12 cellular contexts compared by ENCODE assay signal in genomic region chr12:99253068-99253467, GRCh38.
A peak's percentile ranks its signal among the peaks of the same experiment; 100 is the strongest.
DNase-seq lines count a peak whose midpoint lies in the region; ATAC-seq and TF ChIP-seq lines count a peak whose summit lies in the region.
"Had no signal": no experiment of that assay in that cellular context is flagged by ENCODE, and none has a peak within 500 bp of the region (broad histone marks: within the 10 kb centered on the region; RNA-seq: fewer than 3 reads in every experiment).

No MANE protein-coding gene starts in this region.

- no peaks in the 10 kb centered on the region for H3K36me3 Mint-ChIP-seq in neural progenitor cell
- H3K36me3 Mint-ChIP-seq: activated naive CD4-positive, alpha-beta T cell treated with anti-CD3 and anti-CD28 coated beads, Interleukin-2, amount 50 U/mL, for 24 hours had no signal

- DNase-seq in NCI-H2196 (lab: John Stamatoyannopoulos, UW; ENCODE audit: unreplicated experiment), result peak; percentile 19
- DNase-seq in NCI-H2196 treated with DMSO at 0.1 percent for 48 hours (lab: John Stamatoyannopoulos, UW; ENCODE audit: unreplicated experiment), result no peak
- DNase-seq in neural progenitor cell (ENCODE audit: low spot score), result peak; percentile 33
- no peak for DNase-seq in activated T-cell treated with anti-CD3 and anti-CD28 coated beads for 4 hours
- DNase-seq in stimulated activated naive CD8-positive, alpha-beta T cell treated with anti-CD3 and anti-CD28 coated beads, Interleukin-15, Interleukin-2, amounts not matched to agents 100 U/mL and 50 U/mL, for 24 hours, result no peak
- no peak for DNase-seq in aorta
- DNase-seq: activated CD4-positive, alpha-beta T cell treated with anti-CD3 and anti-CD28 coated beads, Interleukin-2, amount 10 ng/mL, durations not matched to agents 24 days and 14 days; heart right ventricle; NCI-H2029 treated with DMSO at 0.1 percent for 48 hours had no signal

- no peaks in the 10 kb centered on the region for H4K20me1 ChIP-seq in SU-DHL-6 (ENCODE audit: low read depth, low read length)
- no peaks in the 10 kb centered on the region for H4K20me1 ChIP-seq in neural progenitor cell (ENCODE audit: low read depth)

- H3K27me3 ChIP-seq in SU-DHL-6 (ENCODE audit: low read length) (no peaks in the 10 kb centered on the region), neural progenitor cell (no peaks in the 10 kb centered on the region), aorta (ENCODE audit: control insufficient read depth in 1 of 2, insufficient read depth in 2 of 2, low read length in 1 of 2) (no peaks in the 10 kb centered on the region)
- H3K27me3 ChIP-seq: heart right ventricle had no signal

- no peak overlapping the region for H3K4me3 Mint-ChIP-seq in neural progenitor cell
- H3K4me3 Mint-ChIP-seq: activated CD4-positive, alpha-beta T cell treated with anti-CD3 and anti-CD28 coated beads, Interleukin-2, amount 10 ng/mL, durations not matched to agents 24 days and 14 days; activated naive CD4-positive, alpha-beta T cell treated with anti-CD3 and anti-CD28 coated beads, Interleukin-2, amount 50 U/mL, for 24 hours had no signal

- no peaks in the 10 kb centered on the region for H3K9me3 Mint-ChIP-seq in neural progenitor cell
- H3K9me3 Mint-ChIP-seq: activated CD4-positive, alpha-beta T cell treated with anti-CD3 and anti-CD28 coated beads, Interleukin-2, amount 10 ng/mL, durations not matched to agents 24 days and 14 days had no signal

- H3K36me3 ChIP-seq in SU-DHL-6 (ENCODE audit: low read length) (no peaks in the 10 kb centered on the region), neural progenitor cell (no peaks in the 10 kb centered on the region), aorta (ENCODE audit: control insufficient read depth in 1 of 2, insufficient read depth in 2 of 2, low read length in 1 of 2) (no peaks in the 10 kb centered on the region)
- H3K36me3 ChIP-seq: heart right ventricle had no signal

- H2AFZ ChIP-seq in SU-DHL-6 (ENCODE audit: low read depth, low read length, severe bottlenecking) (no peak overlapping the region), neural progenitor cell (replicated peaks) (no peak overlapping the region)

- ATAC-seq in HG03520 (IDR thresholded peaks at IDR 0.05; ENCODE audit: unreplicated experiment) (peak; percentile 53), aorta (ENCODE audit: low FRiP score) (no peak)
- ATAC-seq in stimulated activated naive CD8-positive, alpha-beta T cell treated with anti-CD3 and anti-CD28 coated beads, Interleukin-15, Interleukin-2, amounts not matched to agents 100 U/mL and 50 U/mL, for 24 hours, result no peak
- ATAC-seq: heart right ventricle had no signal

- H3K4me3 ChIP-seq in SU-DHL-6 (ENCODE audit: insufficient read depth, low read length, poor library complexity, severe bottlenecking) (no peak overlapping the region), neural progenitor cell (no peak overlapping the region), aorta (ENCODE audit: low read length in 2 of 2) (no peak overlapping the region)
- H3K4me3 ChIP-seq: heart right ventricle had no signal

- H3K9me3 ChIP-seq in SU-DHL-6 (ENCODE audit: insufficient read depth, low read length), result no peaks in the 10 kb centered on the region
- no peaks in the 10 kb centered on the region for H3K9me3 ChIP-seq in neural progenitor cell (ENCODE audit: low read depth)
- no peaks in the 10 kb centered on the region for H3K9me3 ChIP-seq in aorta (ENCODE audit: control insufficient read depth, low read length)
- H3K9me3 ChIP-seq: heart right ventricle had no signal

- peaks cover 15% of the 10 kb centered on the region for H3K4me1 Mint-ChIP-seq in neural progenitor cell
- H3K4me1 Mint-ChIP-seq: activated CD4-positive, alpha-beta T cell treated with anti-CD3 and anti-CD28 coated beads, Interleukin-2, amount 10 ng/mL, durations not matched to agents 24 days and 14 days; activated naive CD4-positive, alpha-beta T cell treated with anti-CD3 and anti-CD28 coated beads, Interleukin-2, amount 50 U/mL, for 24 hours had no signal

- no peaks in the 10 kb centered on the region for H3K9me2 ChIP-seq in SU-DHL-6 (replicated peaks; ENCODE audit: insufficient read depth, low read length)

- H3K27ac Mint-ChIP-seq in neural progenitor cell, result peak overlapping the region; percentile 32
- H3K27ac Mint-ChIP-seq: activated CD4-positive, alpha-beta T cell treated with anti-CD3 and anti-CD28 coated beads, Interleukin-2, amount 10 ng/mL, durations not matched to agents 24 days and 14 days; activated naive CD4-positive, alpha-beta T cell treated with anti-CD3 and anti-CD28 coated beads, Interleukin-2, amount 50 U/mL, for 24 hours had no signal

- H3K27me3 Mint-ChIP-seq in neural progenitor cell (ENCODE audit: insufficient read depth, low read depth), result no peaks in the 10 kb centered on the region
- H3K27me3 Mint-ChIP-seq: activated CD4-positive, alpha-beta T cell treated with anti-CD3 and anti-CD28 coated beads, Interleukin-2, amount 10 ng/mL, durations not matched to agents 24 days and 14 days; activated naive CD4-positive, alpha-beta T cell treated with anti-CD3 and anti-CD28 coated beads, Interleukin-2, amount 50 U/mL, for 24 hours had no signal

- H3K79me2 ChIP-seq in SU-DHL-6 (ENCODE audit: insufficient read depth, low read length), result no peaks in the 10 kb centered on the region
- H3K79me2 ChIP-seq in neural progenitor cell (ENCODE audit: low read depth), result no peaks in the 10 kb centered on the region

- WGBS in aorta, 2 donors, result 97 to 100% methylated on average over 3 of the region's 3 CpGs

- H3F3A ChIP-seq in SU-DHL-6 (ENCODE audit: insufficient read depth) (no peaks in the 10 kb centered on the region), neural progenitor cell (ENCODE audit: low read depth) (peaks cover 3% of the 10 kb centered on the region)

- H3K4me2 ChIP-seq in SU-DHL-6 (ENCODE audit: low read depth, low read length, poor library complexity, severe bottlenecking), result no peak overlapping the region
- H3K4me2 ChIP-seq in neural progenitor cell, result no peak overlapping the region

- TF ChIP-seq CTCF in SU-DHL-6 (IDR thresholded peaks at IDR 0.05; ENCODE audit: insufficient read depth, low read length, poor library complexity, severe bottlenecking), result peak; percentile 12
- peak; percentile 45 for TF ChIP-seq CTCF in neural progenitor cell (IDR thresholded peaks at IDR 0.05)

- H3K9ac ChIP-seq in SU-DHL-6 (ENCODE audit: low read length), result no peak overlapping the region
- no peak overlapping the region for H3K9ac ChIP-seq in neural progenitor cell

- H3K27ac ChIP-seq in SU-DHL-6 (ENCODE audit: low read depth, low read length) (no peak overlapping the region), neural progenitor cell (no peak overlapping the region), aorta (ENCODE audit: low read depth in 1 of 2, low read length in 2 of 2) (no peak overlapping the region)
- H3K27ac ChIP-seq: heart right ventricle had no signal

- intact Hi-C loops in aorta (cut with DNase I), result loop anchor here in 1 of 2 donors (10.0 kb wide), 1 partner anchor 522 kb away; no protein-coding TSS in a partner anchor

- H3K4me1 ChIP-seq in neural progenitor cell, result peaks cover 30% of the 10 kb centered on the region
- H3K4me1 ChIP-seq in aorta (ENCODE audit: control insufficient read depth in 1 of 2, insufficient read depth in 2 of 2, low read length in 2 of 2), result no peaks in the 10 kb centered on the region
- H3K4me1 ChIP-seq: heart right ventricle had no signal

Comparison
In these comparisons a context has a peak if more than half of its experiments do, and no peak if none do; other contexts are left out.
1. DNase-seq: peak in NCI-H2196 (single experiment) and neural progenitor cell (single experiment); none in NCI-H2196 treated with DMSO at 0.1 percent for 48 hours (single experiment), activated T-cell treated with anti-CD3 and anti-CD28 coated beads for 4 hours (single experiment), stimulated activated naive CD8-positive, alpha-beta T cell treated with anti-CD3 and anti-CD28 coated beads, Interleukin-15, Interleukin-2, amounts not matched to agents 100 U/mL and 50 U/mL, for 24 hours (single experiment) and aorta (0 of 2).